In the genomic region with DNA sequence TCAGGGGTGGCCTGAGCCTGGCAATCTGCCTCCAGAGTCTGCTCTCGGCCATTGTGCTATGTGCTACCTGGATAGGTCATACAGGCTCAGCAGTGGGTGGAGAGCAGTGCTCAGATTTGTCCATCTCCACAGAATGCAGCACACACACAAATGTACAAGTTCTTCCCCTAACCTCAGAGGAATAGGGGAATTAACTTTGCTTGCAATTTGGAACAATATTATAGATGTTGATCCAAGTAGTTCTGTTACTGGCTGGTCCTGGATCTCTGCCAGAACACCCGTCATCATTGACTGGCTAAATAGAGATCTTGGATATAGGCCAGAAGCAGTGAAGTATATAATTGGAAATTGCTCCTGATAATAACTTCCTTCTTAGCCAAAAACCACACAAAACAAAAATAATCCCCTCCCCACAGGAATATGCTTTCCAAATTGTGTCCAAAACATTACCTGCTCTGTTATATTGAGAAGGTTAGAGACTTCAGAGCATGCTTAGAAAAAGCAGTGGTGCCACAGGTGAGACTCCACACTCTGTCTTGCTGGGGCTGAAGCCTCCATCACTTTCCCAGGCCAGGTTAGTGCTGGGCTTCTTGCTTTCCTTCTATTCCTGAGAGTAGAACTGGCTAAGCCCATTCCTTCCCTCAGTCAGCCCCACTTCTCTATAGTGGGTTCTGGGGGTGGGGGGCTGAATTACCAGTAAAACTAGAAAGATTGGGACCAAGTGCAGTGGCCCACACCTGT, we compare ENCODE assay signal across 12 cellular contexts. TPM values are rescaled to one million over a fixed set of nuclear protein-coding genes. Genes with fewer than 3 reads are reported as not detected.
A peak's percentile ranks its signal among the peaks of the same experiment; 100 is the strongest.
DNase-seq lines count a peak whose midpoint lies in the region; ATAC-seq and TF ChIP-seq lines count a peak whose summit lies in the region.
"Had no signal": no experiment of that assay in that cellular context is flagged by ENCODE, and none has a peak within 500 bp of the region (broad histone marks: within the 10 kb centered on the region; RNA-seq: fewer than 3 reads in every experiment).

No MANE protein-coding gene starts in this region.

- H3K4me1 ChIP-seq in A673 (ENCODE audit: insufficient read depth, low read length, poor library complexity, severe bottlenecking) (peaks cover 17% of the 10 kb centered on the region), heart left ventricle (peaks cover 0 to 17% (median 12%) of the 10 kb centered on the region in 12 donors)

- H3K36me3 Mint-ChIP-seq in activated naive CD4-positive, alpha-beta T cell treated with anti-CD3 and anti-CD28 coated beads for 36 hours (ENCODE audit: low read depth): peaks cover 45% of the 10 kb centered on the region

- POLR2A ChIA-PET in A673 (lab: Charles Lee; ENCODE audit: low non-redundant PET): no interaction called here
- POLR2A ChIA-PET in GM10248 (lab: Yijun Ruan, JAX): no interaction called here

- no peak overlapping the region for H3K4me3 ChIP-seq in A673 (ENCODE audit: low read depth, low read length, poor library complexity, severe bottlenecking)
- no peak overlapping the region for H3K4me3 ChIP-seq in SK-N-MC
- H3K4me3 ChIP-seq in heart left ventricle: no peak overlapping the region
- H3K4me3 ChIP-seq: lower lobe of right lung had no signal

- H3K27ac Mint-ChIP-seq in activated naive CD4-positive, alpha-beta T cell treated with anti-CD3 and anti-CD28 coated beads for 36 hours: no peak overlapping the region
- H3K27ac Mint-ChIP-seq: activated CD4-positive, alpha-beta T cell treated with anti-CD3 and anti-CD28 coated beads, Interleukin-2, amount 10 ng/mL, durations not matched to agents 24 days and 14 days had no signal

- H3K27me3 ChIP-seq in A673 (replicated peaks; ENCODE audit: insufficient read depth, low read depth, low read length, poor library complexity) (no peaks in the 10 kb centered on the region), heart left ventricle (no peaks in the 10 kb centered on the region)

- ATAC-seq in heart left ventricle: peak; percentile 42 to 74 (median 59)
- ATAC-seq: lower lobe of right lung had no signal

- TF ChIP-seq POLR2A in heart left ventricle (IDR thresholded peaks at IDR 0.05): no peak

- peak; percentile 88 for DNase-seq in A673 (ENCODE audit: low spot score)
- DNase-seq in NCI-H1105 (lab: John Stamatoyannopoulos, UW): peak; percentile 84
- DNase-seq in SK-N-MC (ENCODE audit: low read depth, low spot score): peak; percentile 12
- peak in 4 of 5 donors; percentile 70 to 79 (median 72) for DNase-seq in heart left ventricle
- no peak for DNase-seq in activated naive CD4-positive, alpha-beta T cell treated with anti-CD3 and anti-CD28 coated beads for 36 hours
- DNase-seq in GM10248 (ENCODE audit: extremely low spot score): no peak
- DNase-seq in HK-2 (ENCODE audit: unreplicated experiment): no peak
- no peak for DNase-seq in NK-92 treated with Interleukin-12 subunit alpha and Interleukin-12 subunit beta, amount 100 ng/mL, for 24 hours (lab: John Stamatoyannopoulos, UW)
- DNase-seq: activated CD4-positive, alpha-beta T cell treated with anti-CD3 and anti-CD28 coated beads, Interleukin-2, amount 10 ng/mL, durations not matched to agents 24 days and 14 days; cerebellar nuclear complex; lower lobe of right lung; NCI-H524 treated with DMSO at 0.1 percent for 48 hours had no signal

- H3K9me3 ChIP-seq in A673 (ENCODE audit: low read depth, low read length, poor library complexity, severe bottlenecking) (peaks cover 27% of the 10 kb centered on the region), SK-N-MC (ENCODE audit: low read depth, low read length) (peaks cover 4% of the 10 kb centered on the region; the same call in 1 of the 2 replicates), heart left ventricle (peaks cover 0 to 26% (median 0%) of the 10 kb centered on the region in 12 donors)

- peaks cover 7% of the 10 kb centered on the region for H3K9me3 Mint-ChIP-seq in activated naive CD4-positive, alpha-beta T cell treated with anti-CD3 and anti-CD28 coated beads for 36 hours

- H3K4me1 Mint-ChIP-seq in activated naive CD4-positive, alpha-beta T cell treated with anti-CD3 and anti-CD28 coated beads for 36 hours (ENCODE audit: low read depth): no peaks in the 10 kb centered on the region
- H3K4me1 Mint-ChIP-seq: activated CD4-positive, alpha-beta T cell treated with anti-CD3 and anti-CD28 coated beads, Interleukin-2, amount 10 ng/mL, durations not matched to agents 24 days and 14 days had no signal

- peaks cover 26% of the 10 kb centered on the region for H3K36me3 ChIP-seq in A673 (ENCODE audit: insufficient read depth, low read length, poor library complexity, severe bottlenecking)
- H3K36me3 ChIP-seq in SK-N-MC (ENCODE audit: insufficient read depth, low read length): peaks cover 43% of the 10 kb centered on the region
- peaks cover 0 to 6% (median 0%) of the 10 kb centered on the region in 9 donors for H3K36me3 ChIP-seq in heart left ventricle
- H3K36me3 ChIP-seq: lower lobe of right lung had no signal

- intact Hi-C loops in A673 (cut with micrococcal nuclease; ENCODE audit: unreplicated experiment): no loop called here
- intact Hi-C loops in heart left ventricle (cut with DNase I): no loop called here
- intact Hi-C loops in activated naive CD4-positive, alpha-beta T cell treated with anti-CD3 and anti-CD28 coated beads for 36 hours (cut with micrococcal nuclease): no loop called here

- H3K27ac ChIP-seq in A673 (ENCODE audit: low read depth, low read length, poor library complexity, severe bottlenecking) (peak overlapping the region; percentile 41), SK-N-MC (no peak overlapping the region), heart left ventricle (peak overlapping the region in 3 of 12 donors; percentile 22 to 28 (median 25))
- H3K27ac ChIP-seq: lower lobe of right lung had no signal

- no peak overlapping the region for H3K4me3 Mint-ChIP-seq in activated naive CD4-positive, alpha-beta T cell treated with anti-CD3 and anti-CD28 coated beads for 36 hours
- H3K4me3 Mint-ChIP-seq: activated CD4-positive, alpha-beta T cell treated with anti-CD3 and anti-CD28 coated beads, Interleukin-2, amount 10 ng/mL, durations not matched to agents 24 days and 14 days had no signal

- 0 to 18% (median 2%) methylated on average over 2 of the region's 2 CpGs for WGBS in heart left ventricle, 4 donors

- H3K27me3 Mint-ChIP-seq in activated naive CD4-positive, alpha-beta T cell treated with anti-CD3 and anti-CD28 coated beads for 36 hours (ENCODE audit: low read depth): no peaks in the 10 kb centered on the region
- H3K27me3 Mint-ChIP-seq: activated CD4-positive, alpha-beta T cell treated with anti-CD3 and anti-CD28 coated beads, Interleukin-2, amount 10 ng/mL, durations not matched to agents 24 days and 14 days had no signal

- H3K9ac ChIP-seq in SK-N-MC (ENCODE audit: insufficient read length): no peak overlapping the region

- TF ChIP-seq CTCF in A673 (conservative IDR thresholded peaks at IDR 0.05; ENCODE audit: low read depth, low read length): no peak
- no peak for TF ChIP-seq CTCF in heart left ventricle (IDR thresholded peaks at IDR 0.05)
- TF ChIP-seq CTCF in GM10248 (IDR thresholded peaks at IDR 0.05; ENCODE audit: control extremely low read depth, extremely low read depth, low read depth, missing control alignments): no peak

- no TSS peak for BruUV-seq in A673 (replicated peaks; lab: Mats Ljungman, UMichigan)

- CTCF ChIA-PET in A673 (lab: Charles Lee) (no interaction called here), GM10248 (lab: Yijun Ruan, JAX) (no interaction called here)
- CTCF ChIA-PET in activated naive CD4-positive, alpha-beta T cell treated with anti-CD3 and anti-CD28 coated beads for 36 hours (lab: Charles Lee): no interaction called here

RNA-seq across cellular contexts. Expression of a gene that starts 38.8 kb away (rescaled TPM):
- total RNA-seq in A673 (2021) (87.6 and 102 TPM in 2 replicates), heart left ventricle (1 to 10 TPM in 1 of 9 donors, under 1 TPM in 8; 0.19 to 7.4 (median 0.48) TPM)
- under 1 TPM; 0.46 to 0.64 TPM for polyA plus RNA-seq in heart left ventricle
- 10 to 100 TPM; 78.6 to 79.2 TPM for total RNA-seq in activated naive CD4-positive, alpha-beta T cell treated with anti-CD3 and anti-CD28 coated beads for 36 hours

RNA-seq across cellular contexts. Expression of a gene that starts 49.3 kb away (rescaled TPM):
- 23.5 and 23.9 TPM in 2 replicates for total RNA-seq in A673 (2021)
- 1 to 10 TPM in 7 of 9 donors, under 1 TPM in 2; 0.65 to 3.8 (median 1.5) TPM for total RNA-seq in heart left ventricle
- under 1 TPM; 0.80 to 0.83 TPM for polyA plus RNA-seq in heart left ventricle
- total RNA-seq in activated naive CD4-positive, alpha-beta T cell treated with anti-CD3 and anti-CD28 coated beads for 36 hours: 10 to 100 TPM; 13.3 to 13.4 TPM

Comparison
In these comparisons a context has a peak if more than half of its experiments do, and no peak if none do; other contexts are left out.
1. DNase-seq: peak in A673 (single experiment), NCI-H1105 (single experiment), SK-N-MC (single experiment) and heart left ventricle (4 of 5); none in activated naive CD4-positive, alpha-beta T cell treated with anti-CD3 and anti-CD28 coated beads for 36 hours (single experiment), GM10248 (single experiment), HK-2 (single experiment) and NK-92 treated with Interleukin-12 subunit alpha and Interleukin-12 subunit beta, amount 100 ng/mL, for 24 hours (single experiment).
2. RNA of a gene that starts 38.8 kb away (total RNA-seq): 87.6 to 102 TPM in A673 and 78.6 to 79.2 TPM in activated naive CD4-positive, alpha-beta T cell treated with anti-CD3 and anti-CD28 coated beads for 36 hours; 0.19 to 7.4 TPM in heart left ventricle; every median in the first group is over 4 times any median in the second.